15 cellular contexts compared by ENCODE assay signal in genomic region chr2:60414731-60415130, GRCh38.
DNase-seq lines count a peak whose midpoint lies in the region; ATAC-seq, FAIRE-seq and TF ChIP-seq lines count a peak whose summit lies in the region.
"Had no signal": no experiment of that assay in that cellular context is flagged by ENCODE, and none has a peak within 500 bp of the region (broad histone marks: within the 10 kb centered on the region; RNA-seq: fewer than 3 reads in every experiment).

No MANE protein-coding gene starts in this region.

- H3K36me3 Mint-ChIP-seq in memory B cell = no peaks in the 10 kb centered on the region

- DNase-seq in Caki2 (ENCODE audit: low read depth) = peak; percentile 9
- peak; percentile 14 for DNase-seq in M059J (ENCODE audit: low read depth)
- DNase-seq in GM12878 (ENCODE audit: low read depth, low spot score) = no peak
- DNase-seq in memory B cell (ENCODE audit: low spot score in 2 of 2) = no peak
- no peak for DNase-seq in Right ventricle myocardium superior
- no peak for DNase-seq in NCI-H1048 (lab: John Stamatoyannopoulos, UW)
- DNase-seq: dorsolateral prefrontal cortex, glutamatergic neuron, KG1, left colon, NCI-H2081 had no signal

- H3K27ac ChIP-seq in GM12878 (ENCODE audit: control insufficient read depth, insufficient read depth) = peak overlapping the region; percentile 61; the same call in 1 of the 2 replicates
- H3K27ac ChIP-seq: dorsolateral prefrontal cortex, skin epidermis had no signal

- no peaks in the 10 kb centered on the region for H3K79me2 ChIP-seq in GM12878 (ENCODE audit: control insufficient read depth, insufficient read depth, low read length)

- RAD21 ChIA-PET in GM12878 (lab: Charles Lee; ENCODE audit: unreplicated experiment) = no interaction called here

- H3K36me3 ChIP-seq in GM12878 (ENCODE audit: control insufficient read depth in 2 of 2, insufficient read depth in 2 of 2, low read length in 1 of 2) = no peaks in the 10 kb centered on the region

- no peak for FAIRE-seq in GM12878 (lab: Jason Lieb, UNC)

- peaks cover 41% of the 10 kb centered on the region for H3K4me1 ChIP-seq in GM12878 (ENCODE audit: control insufficient read depth, insufficient read depth, low read length)

- 28% methylated on average over 2 of the region's 2 CpGs for WGBS in GM12878 (ENCODE audit: insufficient coverage, insufficient replicate concordance, low lambda C conversion rate, missing lambda C conversion rate)

- H3K27ac Mint-ChIP-seq in memory B cell = peak overlapping the region; percentile 82
- H3K27ac Mint-ChIP-seq: nephron had no signal

- H3K4me3 Mint-ChIP-seq in memory B cell = no peak overlapping the region
- H3K4me3 Mint-ChIP-seq: nephron had no signal

- intact Hi-C loops in GM12878 (cut with micrococcal nuclease; ENCODE audit: unreplicated experiment) = loop anchor here (1.0 to 5.0 kb wide), 2 partner anchors 25 to 57 kb away; no protein-coding TSS in a partner anchor
- intact Hi-C loops in Right ventricle myocardium superior (cut with DNase I) = no loop called here

- H3K9ac ChIP-seq in GM12878 (ENCODE audit: control insufficient read depth, insufficient read depth, low read length) = no peak overlapping the region

- TF ChIP-seq POLR2A in GM12878 (IDR thresholded peaks at IDR 0.05; ENCODE audit: low read depth, low read length) = no peak

- TF ChIP-seq EP300 in GM12878 (IDR thresholded peaks at IDR 0.05; ENCODE audit: borderline replicate concordance in 1 of 2, control insufficient read depth in 1 of 2, low read depth in 2 of 2, low read length in 2 of 2) = no peak

- peaks cover 40% of the 10 kb centered on the region for H3K4me1 Mint-ChIP-seq in memory B cell

- H3K27me3 Mint-ChIP-seq in memory B cell = no peaks in the 10 kb centered on the region

- CTCF ChIA-PET in GM12878 (lab: Yijun Ruan, JAX) = no interaction called here

- H3K9me3 Mint-ChIP-seq in memory B cell = peaks cover 2% of the 10 kb centered on the region

- no peak overlapping the region for H3K4me3 ChIP-seq in GM12878
- H3K4me3 ChIP-seq: dorsolateral prefrontal cortex, skin epidermis had no signal

- SMC1A ChIA-PET in GM12878 (lab: Charles Lee; ENCODE audit: uncharacterized antibody, unreplicated experiment) = no interaction called here

- H2AFZ ChIP-seq in GM12878 (ENCODE audit: control insufficient read depth, low read depth, low read length) = no peak overlapping the region

- no peaks in the 10 kb centered on the region for H3K27me3 ChIP-seq in GM12878 (replicated peaks in 1 of 2; ENCODE audit: control insufficient read depth in 2 of 2, insufficient read depth in 2 of 2, low read length in 1 of 2)

- H3K4me2 ChIP-seq in GM12878 (ENCODE audit: control insufficient read depth, insufficient read depth) = no peak overlapping the region

- no peak for TF ChIP-seq RAD21 in GM12878 (IDR thresholded peaks at IDR 0.05; ENCODE audit: insufficient read depth, low read depth, low read length)

- no peak for TF ChIP-seq CTCF in GM12878 (IDR thresholded peaks at IDR 0.05 in 2 of 3, conservative IDR thresholded peaks at IDR 0.05 in 1 of 3; ENCODE audit: control insufficient read depth in 2 of 3, extremely low read depth in 1 of 3, insufficient read depth in 1 of 3, low read depth in 3 of 3, low read length in 3 of 3)

- no peak for ATAC-seq in GM12878
- ATAC-seq in memory B cell (ENCODE audit: low read depth) = no peak
- ATAC-seq in Right ventricle myocardium superior (ENCODE audit: poor library complexity) = no peak
- ATAC-seq in GM18519 (IDR thresholded peaks at IDR 0.05; ENCODE audit: low FRiP score, unreplicated experiment) = no peak
- ATAC-seq in GM19455 (IDR thresholded peaks at IDR 0.05; ENCODE audit: unreplicated experiment) = no peak
- ATAC-seq: left colon had no signal

- no peaks in the 10 kb centered on the region for H4K20me1 ChIP-seq in GM12878 (ENCODE audit: control insufficient read depth, insufficient read depth)

- no peaks in the 10 kb centered on the region for H3K9me3 ChIP-seq in GM12878 (replicated peaks; ENCODE audit: control insufficient read depth, insufficient read depth, low read length)

- in situ Hi-C loops in Caki2 (cut with HindIII; ENCODE audit: low pct_unique_long_range_greater_than_20kb, low sequenced_read_pairs) = no loop called here
- in situ Hi-C loops in GM12878 (cut with MboI) = no loop called here

- POLR2A ChIA-PET in GM12878 (lab: Charles Lee) = no interaction called here

- no TSS peak for BruUV-seq in GM12878 (replicated peaks; lab: Mats Ljungman, UMichigan)

TF ChIP-seq in GM12878, 131 proteins besides CTCF, POLR2A, EP300 and RAD21:
- no peak for TF ChIP-seq BRCA1 (IDR thresholded peaks at IDR 0.05; ENCODE audit: low read depth, low read length)

Comparison
In these comparisons a context has a peak if more than half of its experiments do, and no peak if none do; other contexts are left out.
1. DNase-seq: peak in Caki2 (single experiment) and M059J (single experiment); none in GM12878 (single experiment), memory B cell (0 of 2), Right ventricle myocardium superior (single experiment) and NCI-H1048 (single experiment).